In the genomic region with DNA sequence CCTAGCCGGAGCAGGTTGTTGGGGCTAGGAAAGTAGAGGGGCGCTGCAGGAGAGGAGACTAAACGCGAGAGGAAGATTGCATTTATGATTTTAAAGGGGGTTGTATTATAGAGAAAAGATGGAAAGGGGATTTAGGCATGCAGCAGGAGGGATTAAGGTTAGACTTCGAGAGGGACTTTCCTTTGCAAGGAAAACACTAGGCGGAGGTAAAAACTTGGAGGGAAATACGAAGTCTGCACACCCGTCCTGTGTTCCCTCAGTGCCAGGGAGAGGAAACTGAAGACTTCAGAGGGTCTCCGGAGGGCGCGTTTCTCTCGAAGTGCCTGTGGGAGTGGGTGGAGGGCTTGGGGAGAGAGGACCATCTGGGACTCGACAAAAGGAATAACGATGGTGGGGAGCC, we compare ENCODE assay signal across 2 cellular contexts.
TF ChIP-seq lines count a peak whose summit lies in the region.

No MANE protein-coding gene starts in this region.

TF ChIP-seq in A549, 52 proteins besides CTCF, POLR2A, EP300 and RAD21:
- TF ChIP-seq EHMT2 (IDR thresholded peaks at IDR 0.05; ENCODE audit: low read depth) (no peak), CBX8 (IDR thresholded peaks at IDR 0.05) (no peak), CEBPB (IDR thresholded peaks at IDR 0.05) (no peak), PBX3 (IDR thresholded peaks at IDR 0.05) (no peak), TFCP2L1 (CRISPR knock-in tag; IDR thresholded peaks at IDR 0.05) (no peak), SMC3 (IDR thresholded peaks at IDR 0.05) (no peak), FOSL2 (IDR thresholded peaks at IDR 0.05) (no peak), FOSL2 (CRISPR knock-in tag; IDR thresholded peaks at IDR 0.05) (no peak), NPAS2 (CRISPR knock-in tag; IDR thresholded peaks at IDR 0.05; ENCODE audit: borderline replicate concordance) (no peak), HES2 (IDR thresholded peaks at IDR 0.05) (no peak), ZNF302 (CRISPR knock-in tag; IDR thresholded peaks at IDR 0.05) (no peak), SREBF2 (IDR thresholded peaks at IDR 0.05) (no peak), HDAC2 (IDR thresholded peaks at IDR 0.05) (no peak), RNF2 (IDR thresholded peaks at IDR 0.05; ENCODE audit: borderline replicate concordance, low read depth) (no peak), HEYL (CRISPR knock-in tag; IDR thresholded peaks at IDR 0.05) (no peak), NR3C1 (IDR thresholded peaks at IDR 0.05) (no peak), FOSB (CRISPR knock-in tag; IDR thresholded peaks at IDR 0.05) (no peak), RCOR1 (IDR thresholded peaks at IDR 0.05; ENCODE audit: low read depth, low read length) (no peak)
- TF ChIP-seq, protein P1, sequence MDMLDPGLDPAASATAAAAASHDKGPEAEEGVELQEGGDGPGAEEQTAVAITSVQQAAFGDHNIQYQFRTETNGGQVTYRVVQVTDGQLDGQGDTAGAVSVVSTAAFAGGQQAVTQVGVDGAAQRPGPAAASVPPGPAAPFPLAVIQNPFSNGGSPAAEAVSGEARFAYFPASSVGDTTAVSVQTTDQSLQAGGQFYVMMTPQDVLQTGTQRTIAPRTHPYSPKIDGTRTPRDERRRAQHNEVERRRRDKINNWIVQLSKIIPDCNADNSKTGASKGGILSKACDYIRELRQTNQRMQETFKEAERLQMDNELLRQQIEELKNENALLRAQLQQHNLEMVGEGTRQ (IDR thresholded peaks at IDR 0.05), result no peak
- TF ChIP-seq, protein P2, sequence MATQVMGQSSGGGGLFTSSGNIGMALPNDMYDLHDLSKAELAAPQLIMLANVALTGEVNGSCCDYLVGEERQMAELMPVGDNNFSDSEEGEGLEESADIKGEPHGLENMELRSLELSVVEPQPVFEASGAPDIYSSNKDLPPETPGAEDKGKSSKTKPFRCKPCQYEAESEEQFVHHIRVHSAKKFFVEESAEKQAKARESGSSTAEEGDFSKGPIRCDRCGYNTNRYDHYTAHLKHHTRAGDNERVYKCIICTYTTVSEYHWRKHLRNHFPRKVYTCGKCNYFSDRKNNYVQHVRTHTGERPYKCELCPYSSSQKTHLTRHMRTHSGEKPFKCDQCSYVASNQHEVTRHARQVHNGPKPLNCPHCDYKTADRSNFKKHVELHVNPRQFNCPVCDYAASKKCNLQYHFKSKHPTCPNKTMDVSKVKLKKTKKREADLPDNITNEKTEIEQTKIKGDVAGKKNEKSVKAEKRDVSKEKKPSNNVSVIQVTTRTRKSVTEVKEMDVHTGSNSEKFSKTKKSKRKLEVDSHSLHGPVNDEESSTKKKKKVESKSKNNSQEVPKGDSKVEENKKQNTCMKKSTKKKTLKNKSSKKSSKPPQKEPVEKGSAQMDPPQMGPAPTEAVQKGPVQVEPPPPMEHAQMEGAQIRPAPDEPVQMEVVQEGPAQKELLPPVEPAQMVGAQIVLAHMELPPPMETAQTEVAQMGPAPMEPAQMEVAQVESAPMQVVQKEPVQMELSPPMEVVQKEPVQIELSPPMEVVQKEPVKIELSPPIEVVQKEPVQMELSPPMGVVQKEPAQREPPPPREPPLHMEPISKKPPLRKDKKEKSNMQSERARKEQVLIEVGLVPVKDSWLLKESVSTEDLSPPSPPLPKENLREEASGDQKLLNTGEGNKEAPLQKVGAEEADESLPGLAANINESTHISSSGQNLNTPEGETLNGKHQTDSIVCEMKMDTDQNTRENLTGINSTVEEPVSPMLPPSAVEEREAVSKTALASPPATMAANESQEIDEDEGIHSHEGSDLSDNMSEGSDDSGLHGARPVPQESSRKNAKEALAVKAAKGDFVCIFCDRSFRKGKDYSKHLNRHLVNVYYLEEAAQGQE (IDR thresholded peaks at IDR 0.05), result no peak
- TF ChIP-seq, protein P3, sequence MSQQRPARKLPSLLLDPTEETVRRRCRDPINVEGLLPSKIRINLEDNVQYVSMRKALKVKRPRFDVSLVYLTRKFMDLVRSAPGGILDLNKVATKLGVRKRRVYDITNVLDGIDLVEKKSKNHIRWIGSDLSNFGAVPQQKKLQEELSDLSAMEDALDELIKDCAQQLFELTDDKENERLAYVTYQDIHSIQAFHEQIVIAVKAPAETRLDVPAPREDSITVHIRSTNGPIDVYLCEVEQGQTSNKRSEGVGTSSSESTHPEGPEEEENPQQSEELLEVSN (IDR thresholded peaks at IDR 0.05; ENCODE audit: borderline replicate concordance, low read depth), result no peak

TF ChIP-seq in endothelial cell of umbilical vein, 7 proteins besides CTCF, POLR2A, EP300 and RAD21:
- TF ChIP-seq MAX (IDR thresholded peaks at IDR 0.05; ENCODE audit: insufficient read depth, insufficient read length), result no peak
- TF ChIP-seq EZH2 (IDR thresholded peaks at IDR 0.05; ENCODE audit: borderline replicate concordance, low read depth, low read length, severe bottlenecking), result peak; percentile 83
